1 cellular context compared by ENCODE assay signal in genomic region chr11:101880208-101880607, GRCh38.
TF ChIP-seq lines count a peak whose summit lies in the region.

No MANE protein-coding gene starts in this region.

TF ChIP-seq in GM12878, 131 proteins besides CTCF, POLR2A, EP300 and RAD21 (continued from another document):
- no peak for TF ChIP-seq BCL3 (IDR thresholded peaks at IDR 0.05; ENCODE audit: borderline replicate concordance, insufficient read depth, low read depth, low read length, poor library complexity, severe bottlenecking)
- TF ChIP-seq HSF1 (IDR thresholded peaks at IDR 0.05; ENCODE audit: low read depth, low read length) = no peak
- peak; percentile 42; the same call in 1 of the 2 replicates for TF ChIP-seq YY1 (IDR thresholded peaks at IDR 0.05; ENCODE audit: low read depth, low read length)
- no peak for TF ChIP-seq RUNX3 (IDR thresholded peaks at IDR 0.05; ENCODE audit: low read length)
- TF ChIP-seq, protein P1, sequence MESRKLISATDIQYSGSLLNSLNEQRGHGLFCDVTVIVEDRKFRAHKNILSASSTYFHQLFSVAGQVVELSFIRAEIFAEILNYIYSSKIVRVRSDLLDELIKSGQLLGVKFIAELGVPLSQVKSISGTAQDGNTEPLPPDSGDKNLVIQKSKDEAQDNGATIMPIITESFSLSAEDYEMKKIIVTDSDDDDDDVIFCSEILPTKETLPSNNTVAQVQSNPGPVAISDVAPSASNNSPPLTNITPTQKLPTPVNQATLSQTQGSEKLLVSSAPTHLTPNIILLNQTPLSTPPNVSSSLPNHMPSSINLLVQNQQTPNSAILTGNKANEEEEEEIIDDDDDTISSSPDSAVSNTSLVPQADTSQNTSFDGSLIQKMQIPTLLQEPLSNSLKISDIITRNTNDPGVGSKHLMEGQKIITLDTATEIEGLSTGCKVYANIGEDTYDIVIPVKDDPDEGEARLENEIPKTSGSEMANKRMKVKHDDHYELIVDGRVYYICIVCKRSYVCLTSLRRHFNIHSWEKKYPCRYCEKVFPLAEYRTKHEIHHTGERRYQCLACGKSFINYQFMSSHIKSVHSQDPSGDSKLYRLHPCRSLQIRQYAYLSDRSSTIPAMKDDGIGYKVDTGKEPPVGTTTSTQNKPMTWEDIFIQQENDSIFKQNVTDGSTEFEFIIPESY (IDR thresholded peaks at IDR 0.05) = no peak
TF ChIP-seq in GM12878: peak in this region for 1.
